9 cellular contexts compared by ENCODE assay signal in the genomic region with DNA sequence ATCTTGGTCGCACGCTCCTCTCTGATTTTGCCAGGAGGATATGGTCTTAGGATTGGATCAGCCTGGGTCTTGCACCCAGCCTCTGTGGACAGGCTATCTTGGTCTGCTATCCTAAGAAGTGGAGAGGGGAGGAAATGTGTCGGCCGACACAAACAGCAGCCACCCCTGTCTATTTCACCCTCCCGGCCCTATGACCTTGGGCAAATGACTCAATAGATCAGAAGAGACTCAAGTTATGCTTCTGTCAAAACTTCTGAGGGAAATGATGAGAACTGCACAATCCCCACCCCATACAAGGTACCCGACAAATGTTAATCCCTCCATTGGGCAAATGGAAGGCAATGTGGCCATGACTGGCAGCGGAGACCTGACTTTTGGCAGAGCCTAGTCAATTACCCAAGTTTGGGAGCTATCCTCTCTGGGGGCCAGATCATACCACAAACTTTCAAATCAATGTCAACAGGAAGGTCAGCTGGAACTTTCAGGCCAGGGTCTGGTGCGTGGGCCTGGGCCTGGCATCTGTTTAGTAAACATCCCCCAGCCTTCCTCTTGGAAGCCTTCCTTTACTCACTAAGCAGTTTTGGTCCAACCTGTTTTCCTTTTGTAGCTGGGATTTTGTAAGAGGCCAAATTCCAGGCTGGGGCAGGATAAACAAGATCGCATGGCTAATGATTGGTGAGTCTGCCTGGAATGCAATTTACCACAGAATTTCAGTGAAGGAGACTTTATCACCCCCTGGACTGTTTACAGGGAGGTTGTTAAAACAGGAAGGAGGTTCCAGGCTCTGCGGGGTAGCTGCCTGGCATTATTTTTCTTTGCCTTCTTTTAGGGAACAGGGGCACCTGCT.
DNase-seq lines count a peak whose midpoint lies in the region; ATAC-seq and TF ChIP-seq lines count a peak whose summit lies in the region.
"Had no signal": no experiment of that assay in that cellular context is flagged by ENCODE, and none has a peak within 500 bp of the region (broad histone marks: within the 10 kb centered on the region; RNA-seq: fewer than 3 reads in every experiment).

No MANE protein-coding gene starts in this region.

- intact Hi-C loops in gastrocnemius medialis (cut with DNase I; ENCODE audit: low total_unique reads) = no loop called here

- H3K27ac ChIP-seq in gastrocnemius medialis = peak overlapping the region in 3 of 4 donors; percentile 21 to 62 (median 33)
- H3K27ac ChIP-seq in coronary artery = peak overlapping the region in 1 of 2 donors; percentile 14

- POLR2A ChIA-PET in WTC11 (lab: Charles Lee) (interaction anchor here (1.5 kb wide), 1 partner anchor 140 kb away, joined by 3 read pairs; no protein-coding TSS in a partner anchor), T-cell (lab: Charles Lee) (no interaction called here)

- H3K4me1 ChIP-seq in gastrocnemius medialis = peaks cover 7 to 8% of the 10 kb centered on the region in 2 donors

- H3K4me1 Mint-ChIP-seq in WTC11 (peaks cover 26% of the 10 kb centered on the region), T-cell (peaks cover 9 to 26% (median 10%) of the 10 kb centered on the region in 3 donors)

- ATAC-seq in WTC11 (peak; percentile 47), gastrocnemius medialis (peak; percentile 42 to 56), T-cell (replicated peaks in 1 of 4) (no peak)

- peaks cover 14% of the 10 kb centered on the region for H3K36me3 Mint-ChIP-seq in WTC11
- no peaks in the 10 kb centered on the region for H3K36me3 Mint-ChIP-seq in T-cell

- H3K4me3 Mint-ChIP-seq in WTC11 = no peak overlapping the region
- H3K4me3 Mint-ChIP-seq in T-cell = no peak overlapping the region

- H3K27ac Mint-ChIP-seq in WTC11 (peak overlapping the region; percentile 57), T-cell (no peak overlapping the region)

- H3K4me3 ChIP-seq in gastrocnemius medialis = no peak overlapping the region
- H3K4me3 ChIP-seq in coronary artery = no peak overlapping the region

- H3K9me3 Mint-ChIP-seq in WTC11 = peaks cover 31% of the 10 kb centered on the region
- peaks cover 7 to 22% (median 12%) of the 10 kb centered on the region in 3 donors for H3K9me3 Mint-ChIP-seq in T-cell

- in situ Hi-C loops in gastrocnemius medialis (cut with MboI; ENCODE audit: low sequenced_read_pairs in 4 of 4) = no loop called here

- CTCF ChIA-PET in WTC11 (lab: Charles Lee) = interaction anchor here (1.3 to 1.6 kb wide), 2 partner anchors 194 to 242 kb away, joined by 3 to 5 read pairs; no protein-coding TSS in a partner anchor
- CTCF ChIA-PET in T-cell (lab: Charles Lee) = no interaction called here

- DNase-seq in H4 (ENCODE audit: low spot score) (peak; percentile 93), WTC11 (ENCODE audit: low spot score) (no peak), globus pallidus (ENCODE audit: low spot score) (peak; percentile 5), gastrocnemius medialis (no peak), NCI-H2081 treated with DMSO at 0.1 percent for 48 hours (lab: John Stamatoyannopoulos, UW) (no peak), T-cell (no peak), coronary artery (ENCODE audit: low spot score) (no peak)
- DNase-seq in activated CD4-positive, alpha-beta T cell treated with anti-CD3 and anti-CD28 coated beads, Interleukin-2, amount 50 U/mL, for 48 hours = no peak
- DNase-seq: KBM-7 had no signal

- no peaks in the 10 kb centered on the region for H3K36me3 ChIP-seq in gastrocnemius medialis

- H3K27me3 Mint-ChIP-seq in WTC11 (ENCODE audit: low read depth) (no peaks in the 10 kb centered on the region; the same call in 1 of the 2 replicates), T-cell (peaks cover 0 to 4% of the 10 kb centered on the region in 2 donors)

- TF ChIP-seq CTCF in WTC11 (IDR thresholded peaks at IDR 0.05) = no peak
- no peak for TF ChIP-seq CTCF in gastrocnemius medialis (IDR thresholded peaks at IDR 0.05 in 4 of 5, conservative IDR thresholded peaks at IDR 0.05 in 1 of 5)
- TF ChIP-seq CTCF in coronary artery (IDR thresholded peaks at IDR 0.05) = no peak

- TF ChIP-seq POLR2A in gastrocnemius medialis (IDR thresholded peaks at IDR 0.05) = no peak

- H3K9me3 ChIP-seq in gastrocnemius medialis = no peaks in the 10 kb centered on the region

- H3K27me3 ChIP-seq in gastrocnemius medialis = no peaks in the 10 kb centered on the region

TF ChIP-seq in WTC11, 78 proteins besides CTCF, POLR2A, EP300 and RAD21:
- TF ChIP-seq ZNF671 (CRISPR knock-in tag; IDR thresholded peaks at IDR 0.05) (no peak), GABPB1 (CRISPR knock-in tag; IDR thresholded peaks at IDR 0.05) (peak; percentile 72; the same call in 1 of the 2 replicates)

Comparison
In these comparisons a context has a peak if more than half of its experiments do, and no peak if none do; other contexts are left out.
1. DNase-seq: peak in H4 (single experiment) and globus pallidus (single experiment); none in WTC11 (single experiment), gastrocnemius medialis (0 of 2), NCI-H2081 treated with DMSO at 0.1 percent for 48 hours (single experiment), T-cell (0 of 34), activated CD4-positive, alpha-beta T cell treated with anti-CD3 and anti-CD28 coated beads, Interleukin-2, amount 50 U/mL, for 48 hours (0 of 2) and coronary artery (single experiment).
2. ATAC-seq: peak in WTC11 (single experiment) and gastrocnemius medialis (2 of 2); none in T-cell (0 of 4).